14 cellular contexts compared by ENCODE assay signal in the genomic region with DNA sequence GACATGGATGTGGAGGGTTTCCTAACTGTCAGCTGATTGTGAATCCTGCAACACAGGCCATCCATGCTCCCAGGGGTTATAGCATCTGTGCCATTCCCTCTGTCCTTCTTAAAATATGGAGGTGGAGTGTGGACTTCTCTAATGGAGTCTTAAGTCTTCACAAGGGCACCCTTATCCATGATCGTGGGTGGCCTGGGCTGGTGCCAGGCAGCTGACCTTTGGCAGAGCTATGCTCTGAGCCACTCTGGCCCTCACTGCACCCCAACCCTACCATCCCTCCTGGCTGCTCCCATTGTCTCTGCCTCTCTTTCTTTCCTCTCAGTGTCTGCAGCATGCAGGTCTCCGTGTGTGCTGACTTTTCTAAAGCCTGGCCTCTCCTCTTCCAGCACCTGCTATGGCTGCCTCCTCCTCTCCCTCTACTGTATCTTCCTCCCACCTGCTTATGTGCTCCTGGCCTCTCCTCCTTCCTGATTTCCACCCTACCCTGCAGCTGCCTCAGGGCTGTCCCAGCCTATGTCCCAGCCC.
"Had no signal": no experiment of that assay in that cellular context is flagged by ENCODE, and none has a peak within 500 bp of the region (broad histone marks: within the 10 kb centered on the region; RNA-seq: fewer than 3 reads in every experiment).

No MANE protein-coding gene starts in this region.

- H3K27me3 ChIP-seq: body of pancreas had no signal

- H3K9me3 ChIP-seq: body of pancreas, left lung, prostate gland, upper lobe of right lung had no signal

- H3K4me3 ChIP-seq: body of pancreas, left lung, prostate gland, upper lobe of right lung had no signal

- H3K4me1 ChIP-seq: body of pancreas, left lung, prostate gland, upper lobe of right lung had no signal

- H3K36me3 ChIP-seq: left lung, prostate gland, upper lobe of right lung had no signal

- ATAC-seq: activated naive CD4-positive, alpha-beta T cell treated with anti-CD3 and anti-CD28 coated beads, Interleukin-2, amount 50 U/mL, for 72 hours; body of pancreas; left lung; natural killer cell; right cardiac atrium; upper lobe of right lung had no signal

- H3K27ac ChIP-seq: body of pancreas, left lung, prostate gland, upper lobe of right lung had no signal

- DNase-seq: activated CD4-positive, CD25-positive, alpha-beta regulatory T cell; activated T-cell treated with anti-CD3 and anti-CD28 coated beads, Interleukin-2, amount 50 U/mL, for 24 hours; amniotic stem cell; body of pancreas; caudate nucleus; hippocampal formation; kidney; left lung; natural killer cell; nucleus accumbens; right cardiac atrium; upper lobe of right lung had no signal
